1 cellular context compared by ENCODE assay signal in genomic region chr14:21233457-21234076, GRCh38.
TF ChIP-seq lines count a peak whose summit lies in the region.

No MANE protein-coding gene starts in this region.

TF ChIP-seq in GM23338, 12 proteins besides CTCF, POLR2A, EP300 and RAD21 (continued from another document):
- no peak for TF ChIP-seq REST (IDR thresholded peaks at IDR 0.05; ENCODE audit: unreplicated experiment)
TF ChIP-seq in GM23338: peak in this region for 0.
